Comparison of ENCODE assay signal across 13 cellular contexts in the genomic region with DNA sequence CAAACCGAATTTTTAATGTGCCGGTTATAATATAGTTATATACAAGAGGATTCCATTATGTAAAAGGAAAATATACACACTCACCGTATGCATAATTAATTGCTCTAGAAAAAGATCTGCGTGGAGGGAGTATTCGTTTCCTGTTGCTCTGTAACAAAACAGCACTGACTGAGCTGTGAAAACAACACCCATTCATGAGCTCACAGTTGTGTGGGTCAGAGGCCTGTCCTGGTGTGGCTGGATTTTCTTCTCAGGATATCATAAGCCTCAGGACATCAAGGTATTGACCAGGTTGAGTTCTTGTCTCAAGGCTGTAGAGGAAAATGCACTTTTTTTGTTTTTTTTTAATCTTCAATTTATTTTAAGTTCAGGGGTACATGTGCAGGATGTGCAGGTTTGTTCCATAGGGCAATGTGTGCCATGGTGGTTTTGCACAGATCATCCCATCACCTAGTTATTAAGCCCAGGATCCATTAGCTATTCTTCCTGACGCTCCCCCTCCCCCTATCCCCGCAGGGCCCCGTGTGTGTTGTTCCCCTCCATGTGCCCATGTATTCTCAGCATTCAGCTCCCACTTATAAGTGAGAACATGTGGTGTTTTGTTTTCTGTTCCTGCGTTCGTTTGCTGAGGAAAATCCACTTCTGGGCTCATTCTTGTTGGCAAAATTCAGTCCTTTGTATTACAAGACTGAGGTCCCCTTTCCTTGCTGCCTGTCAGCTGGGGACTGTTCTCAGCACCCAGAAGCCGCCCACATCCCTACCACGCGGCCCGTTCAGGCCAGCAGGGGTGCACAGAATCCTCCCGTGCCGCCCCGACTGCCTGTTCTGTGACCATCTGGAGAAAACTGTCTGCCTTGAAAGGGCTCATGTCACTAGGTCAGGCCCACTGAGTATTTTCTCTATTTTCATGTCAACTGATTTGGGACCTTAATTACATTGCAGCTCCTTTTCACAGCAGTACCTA.
DNase-seq lines count a peak whose midpoint lies in the region; ATAC-seq and TF ChIP-seq lines count a peak whose summit lies in the region.
"Had no signal": no experiment of that assay in that cellular context is flagged by ENCODE, and none has a peak within 500 bp of the region (broad histone marks: within the 10 kb centered on the region; RNA-seq: fewer than 3 reads in every experiment).

No MANE protein-coding gene starts in this region.

- DNase-seq in left ventricle myocardium inferior (no peak), right atrium auricular region (ENCODE audit: low spot score) (no peak), choroid plexus epithelial cell (ENCODE audit: low read depth) (peak; percentile 68), occipital lobe (lab: John Stamatoyannopoulos, UW) (no peak), SIG-M5 (lab: John Stamatoyannopoulos, UW) (no peak), NCI-H510A treated with DMSO at 0.1 percent for 48 hours (lab: John Stamatoyannopoulos, UW) (no peak)
- DNase-seq in stimulated activated naive CD8-positive, alpha-beta T cell treated with anti-CD3 and anti-CD28 coated beads, Interleukin-15, Interleukin-2, amounts not matched to agents 100 U/mL and 50 U/mL, for 24 hours: no peak
- DNase-seq: activated CD4-positive, alpha-beta memory T cell treated with anti-CD3 and anti-CD28 coated beads, Interleukin-2, amount 10 ng/mL, durations not matched to agents 7 days and 5 days; DND-41; HCEC 1CT; hypothalamus; NCI-H2029 treated with DMSO at 0.1 percent for 48 hours had no signal

- no peak for ATAC-seq in stimulated activated naive CD8-positive, alpha-beta T cell treated with anti-CD3 and anti-CD28 coated beads, Interleukin-15, Interleukin-2, amounts not matched to agents 100 U/mL and 50 U/mL, for 24 hours

- H3K4me3 ChIP-seq in left ventricle myocardium inferior (no peak overlapping the region), right atrium auricular region (no peak overlapping the region), choroid plexus epithelial cell (ENCODE audit: low read depth, low read length) (no peak overlapping the region), mesodermal cell (ENCODE audit: extremely low read depth, insufficient read depth, low read length, poor library complexity, severe bottlenecking) (no peak overlapping the region)

- WGBS in mesodermal cell (ENCODE audit: insufficient coverage in 2 of 2), 2 experiments: 62 to 73% methylated on average over 6 to 8 of the region's 17 CpGs

- intact Hi-C loops in left ventricle myocardium inferior (cut with micrococcal nuclease): no loop called here

- H3K36me3 ChIP-seq in left ventricle myocardium inferior (no peaks in the 10 kb centered on the region), right atrium auricular region (no peaks in the 10 kb centered on the region), mesodermal cell (ENCODE audit: control insufficient read depth, insufficient read depth, low read length) (no peaks in the 10 kb centered on the region)

- no peaks in the 10 kb centered on the region for H3K27me3 ChIP-seq in left ventricle myocardium inferior (ENCODE audit: low read depth)
- no peaks in the 10 kb centered on the region for H3K27me3 ChIP-seq in right atrium auricular region

- no peak for TF ChIP-seq CTCF in left ventricle myocardium inferior (IDR thresholded peaks at IDR 0.05; ENCODE audit: borderline replicate concordance)
- no peak for TF ChIP-seq CTCF in right atrium auricular region (IDR thresholded peaks at IDR 0.05)
- TF ChIP-seq CTCF in choroid plexus epithelial cell (conservative IDR thresholded peaks at IDR 0.05; ENCODE audit: low read depth, low read length): no peak

- peaks cover 47% of the 10 kb centered on the region for H3K4me1 ChIP-seq in left ventricle myocardium inferior
- H3K4me1 ChIP-seq in right atrium auricular region: peaks cover 0 to 18% of the 10 kb centered on the region in 2 donors
- H3K4me1 ChIP-seq in mesodermal cell (ENCODE audit: control insufficient read depth, insufficient read depth, low read length, poor library complexity, severe bottlenecking): peaks cover 37% of the 10 kb centered on the region

- H3K9me3 ChIP-seq in left ventricle myocardium inferior (replicated peaks): peaks cover 5% of the 10 kb centered on the region
- no peaks in the 10 kb centered on the region for H3K9me3 ChIP-seq in right atrium auricular region
- peaks cover 14% of the 10 kb centered on the region for H3K9me3 ChIP-seq in mesodermal cell (ENCODE audit: control insufficient read depth, low read length)

- H3K27ac ChIP-seq in left ventricle myocardium inferior (replicated peaks) (peak overlapping the region; percentile 42), right atrium auricular region (no peak overlapping the region), mesodermal cell (ENCODE audit: low read depth, low read length, severe bottlenecking) (peak overlapping the region; percentile 54)

Comparison
In these comparisons a context has a peak if more than half of its experiments do, and no peak if none do; other contexts are left out.
1. H3K27ac ChIP-seq: peak in left ventricle myocardium inferior (single experiment) and mesodermal cell (single experiment); none in right atrium auricular region (0 of 2).